Comparison of ENCODE assay signal across 9 cellular contexts in genomic region chr9:120869726-120870125, GRCh38. TPM values are rescaled to one million over a fixed set of nuclear protein-coding genes. Genes with fewer than 3 reads are reported as not detected.
DNase-seq lines count a peak whose midpoint lies in the region; ATAC-seq and TF ChIP-seq lines count a peak whose summit lies in the region.
"Had no signal": no experiment of that assay in that cellular context is flagged by ENCODE, and none has a peak within 500 bp of the region (broad histone marks: within the 10 kb centered on the region; RNA-seq: fewer than 3 reads in every experiment).

No MANE protein-coding gene starts in this region.

- in situ Hi-C loops in Panc1 (cut with HindIII; ENCODE audit: low pct_unique_long_range_greater_than_20kb, low sequenced_read_pairs): no loop called here

- TF ChIP-seq CTCF in CD4-positive, alpha-beta T cell (IDR thresholded peaks at IDR 0.05): no peak
- TF ChIP-seq CTCF in Panc1 (IDR thresholded peaks at IDR 0.05): no peak
- TF ChIP-seq CTCF in prostate gland (IDR thresholded peaks at IDR 0.05): no peak

- POLR2A ChIA-PET in CD4-positive, alpha-beta T cell (lab: Charles Lee): interaction anchor here (1.0 to 4.7 kb wide), 17 partner anchors 9 to 203 kb away, joined by 3 to 89 read pairs (median 7); partner anchors contain the start of genes FBXW2, PSMD5 and TRAF1
- POLR2A ChIA-PET in Panc1 (lab: Charles Lee): no interaction called here

- peak overlapping the region; percentile 92 for H3K27ac Mint-ChIP-seq in CD4-positive, alpha-beta T cell

- no peak overlapping the region for H3K4me3 ChIP-seq in Panc1 (ENCODE audit: low read depth in 2 of 2, low read length in 2 of 2)
- H3K4me3 ChIP-seq in esophagus (ENCODE audit: low read depth in 1 of 2, low read length in 2 of 2): no peak overlapping the region
- no peak overlapping the region for H3K4me3 ChIP-seq in prostate gland

- H3K4me3 Mint-ChIP-seq in CD4-positive, alpha-beta T cell: peak overlapping the region; percentile 18

- DNase-seq in CD4-positive, alpha-beta T cell: no peak
- DNase-seq in Panc1 (ENCODE audit: low read depth, low spot score): no peak
- no peak for DNase-seq in prostate gland (ENCODE audit: low spot score)
- no peak for DNase-seq in C1 segment of cervical spinal cord (lab: John Stamatoyannopoulos, UW)
- no peak for DNase-seq in LoVo (ENCODE audit: low spot score)
- DNase-seq: NCI-H524 had no signal

- H3K4me1 ChIP-seq in Panc1 (ENCODE audit: control insufficient read depth, insufficient read depth, low read length) (peaks cover 31% of the 10 kb centered on the region), esophagus (ENCODE audit: control insufficient read depth in 2 of 2, insufficient read depth in 2 of 2, low read length in 1 of 2) (peaks cover 2 to 9% of the 10 kb centered on the region in 2 donors), prostate gland (replicated peaks) (no peaks in the 10 kb centered on the region)

- no peaks in the 10 kb centered on the region for H3K27me3 Mint-ChIP-seq in CD4-positive, alpha-beta T cell

- H3K4me1 Mint-ChIP-seq in CD4-positive, alpha-beta T cell (ENCODE audit: low read depth): peaks cover 38% of the 10 kb centered on the region

- no peak for TF ChIP-seq POLR2A in prostate gland (IDR thresholded peaks at IDR 0.05)

- 81 to 87% methylated on average over 10 of the region's 10 CpGs for WGBS in esophagus, 2 donors
- WGBS in prostate gland: 84% methylated on average over 10 of the region's 10 CpGs

- no TSS peak for BruUV-seq in Panc1 (replicated peaks; lab: Mats Ljungman, UMichigan)

- peaks cover 64% of the 10 kb centered on the region for H3K36me3 Mint-ChIP-seq in CD4-positive, alpha-beta T cell (ENCODE audit: low read depth)

- H3K9me3 ChIP-seq in CD4-positive, alpha-beta T cell (ENCODE audit: control insufficient read depth, low read length): no peaks in the 10 kb centered on the region
- H3K9me3 ChIP-seq in Panc1 (ENCODE audit: control insufficient read depth, insufficient read depth, low read depth, low read length): no peaks in the 10 kb centered on the region
- peaks cover 0 to 2% of the 10 kb centered on the region in 2 donors for H3K9me3 ChIP-seq in esophagus (ENCODE audit: control insufficient read depth in 2 of 2, insufficient read depth in 1 of 2, low read depth in 1 of 2, low read length in 1 of 2)
- H3K9me3 ChIP-seq in prostate gland: no peaks in the 10 kb centered on the region

- no peak for ATAC-seq in CD4-positive, alpha-beta T cell (ENCODE audit: poor library complexity)
- no peak for ATAC-seq in Panc1
- no peak for ATAC-seq in GM19324 (IDR thresholded peaks at IDR 0.05; ENCODE audit: low FRiP score, unreplicated experiment)
- ATAC-seq in HG02885 (IDR thresholded peaks at IDR 0.05; ENCODE audit: poor library complexity, unreplicated experiment): no peak

- no peaks in the 10 kb centered on the region for H3K9me3 Mint-ChIP-seq in CD4-positive, alpha-beta T cell

- intact Hi-C loops in CD4-positive, alpha-beta T cell (cut with DNase I, micrococcal nuclease): loop anchor here (1.0 to 5.0 kb wide), 5 partner anchors 67 to 203 kb away; partner anchors contain the start of genes CNTRL (in 1 of the 2) and MEGF9 (in 1 of the 2)
- intact Hi-C loops in Panc1 (cut with micrococcal nuclease; ENCODE audit: unreplicated experiment) (no loop called here), prostate gland (cut with DNase I) (loop anchor here (2.0 to 10.0 kb wide), 3 partner anchors 67 to 208 kb away; no protein-coding TSS in a partner anchor)

- peak overlapping the region; percentile 80 for H3K27ac ChIP-seq in CD4-positive, alpha-beta T cell (ENCODE audit: low read depth, low read length)
- H3K27ac ChIP-seq in Panc1 (ENCODE audit: low read length) (peak overlapping the region; percentile 76), esophagus (ENCODE audit: low read depth in 2 of 2, low read length in 1 of 2) (peak overlapping the region; percentile 92 to 96), prostate gland (peak overlapping the region; percentile 80 to 82)

- H3K36me3 ChIP-seq in Panc1 (ENCODE audit: control insufficient read depth, insufficient read depth, low read length): peaks cover 3% of the 10 kb centered on the region; the same call in 1 of the 2 replicates
- H3K36me3 ChIP-seq in esophagus (ENCODE audit: control insufficient read depth in 2 of 2, insufficient read depth in 2 of 2, low read length in 1 of 2): peaks cover 8 to 17% of the 10 kb centered on the region in 2 donors
- no peaks in the 10 kb centered on the region for H3K36me3 ChIP-seq in prostate gland

- CTCF ChIA-PET in CD4-positive, alpha-beta T cell (lab: Charles Lee): interaction anchor here (0.7 to 4.2 kb wide), 18 partner anchors 11 to 114 kb away, joined by 3 to 35 read pairs (median 4); partner anchors contain the start of genes PSMD5 and TRAF1
- CTCF ChIA-PET in Panc1 (lab: Charles Lee): no interaction called here

- no peaks in the 10 kb centered on the region for H3K27me3 ChIP-seq in CD4-positive, alpha-beta T cell (ENCODE audit: control insufficient read depth, insufficient read depth, low read length)
- H3K27me3 ChIP-seq in Panc1 (ENCODE audit: control insufficient read depth, insufficient read depth, low read length) (no peaks in the 10 kb centered on the region), esophagus (ENCODE audit: control insufficient read depth in 1 of 2, insufficient read depth in 2 of 2, low read length in 2 of 2) (no peaks in the 10 kb centered on the region), prostate gland (replicated peaks; ENCODE audit: insufficient read depth) (no peaks in the 10 kb centered on the region)

RNA-seq across cellular contexts. Expression of gene PHF19, which starts 7.3 kb away (rescaled TPM):
- total RNA-seq in CD4-positive, alpha-beta T cell: 10 to 100 TPM; 60.3 to 63.0 TPM
- 91.1 TPM for total RNA-seq in Panc1 (2021; ENCODE audit: unreplicated experiment)
- polyA plus RNA-seq in Panc1 (2012; ENCODE audit: insufficient read length): 56.2 TPM
- polyA plus RNA-seq in esophagus: 10 to 100 TPM; 22.3 to 28.8 TPM
- 10 to 100 TPM; 19.9 to 37.6 TPM for total RNA-seq in prostate gland

RNA-seq across cellular contexts. Expression of gene PSMD5, which starts 27.0 kb away (rescaled TPM):
- total RNA-seq in CD4-positive, alpha-beta T cell: 10 to 100 TPM; 35.4 to 44.3 TPM
- 53.0 TPM for total RNA-seq in Panc1 (2021; ENCODE audit: unreplicated experiment)
- polyA plus RNA-seq in Panc1 (2012; ENCODE audit: insufficient read length): 42.9 TPM
- polyA plus RNA-seq in esophagus: 10 to 100 TPM; 12.1 to 15.8 TPM
- 10 to 100 TPM; 30.0 to 36.3 TPM for total RNA-seq in prostate gland

RNA-seq across cellular contexts. Expression of gene TRAF1, which starts 56.9 kb away (rescaled TPM):
- 10 to 100 TPM; 60.3 to 61.7 TPM for total RNA-seq in CD4-positive, alpha-beta T cell
- total RNA-seq in Panc1 (2021; ENCODE audit: unreplicated experiment) (4.7 TPM), prostate gland (1 to 10 TPM; 3.1 to 6.9 TPM)
- polyA plus RNA-seq in Panc1 (2012; ENCODE audit: insufficient read length): 3.7 TPM
- polyA plus RNA-seq in esophagus: 1 to 10 TPM; 2.7 to 6.1 TPM

Comparison
In these comparisons a context has a peak if more than half of its experiments do, and no peak if none do; other contexts are left out.
1. RNA of gene TRAF1, which starts 56.9 kb away (total RNA-seq): 60.3 to 61.7 TPM in CD4-positive, alpha-beta T cell; 3.1 to 6.9 TPM in prostate gland and 4.7 TPM in Panc1 (single experiment); every median in the first group is over 4 times any median in the second.
2. Peak in every context shown above with its lines, with median percentiles within 50 percentile points of each other: H3K27ac ChIP-seq.